Comparison of ENCODE assay signal across 15 cellular contexts in the genomic region with DNA sequence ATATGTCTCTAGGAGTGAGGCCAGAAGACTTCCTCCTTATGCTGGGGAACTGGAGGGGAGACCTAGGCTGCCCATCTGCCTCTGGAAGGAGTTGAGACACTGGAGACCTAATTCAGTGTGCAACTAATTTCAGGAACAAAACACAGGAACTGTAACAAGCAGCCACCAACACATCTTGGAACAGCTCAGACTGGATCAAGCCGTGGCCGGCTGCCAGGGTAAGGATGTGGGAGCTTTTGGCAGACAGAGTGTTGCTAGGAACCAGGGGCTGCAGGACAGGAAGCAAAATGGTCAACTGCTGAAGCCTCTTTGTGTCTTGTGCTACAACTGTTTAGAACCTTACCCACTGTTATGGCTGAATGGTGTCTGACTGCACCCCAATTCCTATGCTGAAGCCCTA. TPM values are rescaled to one million over a fixed set of nuclear protein-coding genes. Genes with fewer than 3 reads are reported as not detected.
A peak's percentile ranks its signal among the peaks of the same experiment; 100 is the strongest.
DNase-seq lines count a peak whose midpoint lies in the region; ATAC-seq and TF ChIP-seq lines count a peak whose summit lies in the region.
"Had no signal": no experiment of that assay in that cellular context is flagged by ENCODE, and none has a peak within 500 bp of the region (broad histone marks: within the 10 kb centered on the region; RNA-seq: fewer than 3 reads in every experiment).

No MANE protein-coding gene starts in this region.

- H3K14ac ChIP-seq in trophoblast cell (ENCODE audit: low read length) = no peak overlapping the region

- H3K79me2 ChIP-seq in trophoblast cell (ENCODE audit: control insufficient read depth, insufficient read depth, low read length, poor library complexity) (no peaks in the 10 kb centered on the region), hepatocyte (no peaks in the 10 kb centered on the region)

- no peaks in the 10 kb centered on the region for H3K79me1 ChIP-seq in trophoblast cell (ENCODE audit: low read length)

- 2 to 4% (median 4%) methylated on average over 2 of the region's 2 CpGs for WGBS in ovary, 3 donors
- WGBS in trophoblast cell (ENCODE audit: extremely low coverage, insufficient coverage, insufficient read length) = no CpG with 5 or more reads among the region's 2 CpGs
- 92% methylated on average over 2 of the region's 2 CpGs for WGBS in hepatocyte (ENCODE audit: low lambda C conversion rate, missing lambda C conversion rate)

- no peaks in the 10 kb centered on the region for H3K36me3 ChIP-seq in adipocyte (ENCODE audit: control insufficient read depth, insufficient read depth, low read length, severe bottlenecking)
- H3K36me3 ChIP-seq in ovary = no peaks in the 10 kb centered on the region
- H3K36me3 ChIP-seq in trophoblast cell (ENCODE audit: control insufficient read depth in 1 of 2, insufficient read depth in 2 of 2, low read length in 2 of 2) = no peaks in the 10 kb centered on the region
- no peaks in the 10 kb centered on the region for H3K36me3 ChIP-seq in hepatocyte (replicated peaks; ENCODE audit: insufficient read depth, low read depth)
- H3K36me3 ChIP-seq: BE2C, neural progenitor cell, upper lobe of right lung had no signal

- DNase-seq in C1 segment of cervical spinal cord (lab: John Stamatoyannopoulos, UW) (peak in 8 of 14 donors; percentile 4 to 63 (median 22)), adipocyte (ENCODE audit: low read depth) (peak; percentile 42), globus pallidus (ENCODE audit: low spot score) (peak; percentile 42), ovary (peak; percentile 63 to 82 (median 75)), trophoblast cell (no peak), iPS-NIHi11 (ENCODE audit: low spot score) (no peak), hepatocyte (ENCODE audit: low spot score) (no peak)
- DNase-seq: activated CD4-positive, CD25-positive, alpha-beta regulatory T cell; BE2C; NCI-H1105; PC-3; upper lobe of right lung had no signal

- H3K27ac ChIP-seq in ovary = no peak overlapping the region
- no peak overlapping the region for H3K27ac ChIP-seq in trophoblast cell (ENCODE audit: low read depth, low read length)
- H3K27ac ChIP-seq in hepatocyte = no peak overlapping the region
- H3K27ac ChIP-seq: coronary artery, neural progenitor cell, upper lobe of right lung had no signal

- H3K9me3 ChIP-seq in adipocyte (ENCODE audit: control insufficient read depth, low read length) (no peaks in the 10 kb centered on the region), ovary (no peaks in the 10 kb centered on the region), trophoblast cell (ENCODE audit: insufficient read depth, low read depth, low read length) (peaks cover 3% of the 10 kb centered on the region), hepatocyte (ENCODE audit: low read depth) (no peaks in the 10 kb centered on the region)
- H3K9me3 ChIP-seq: BE2C, upper lobe of right lung had no signal

- no peak for TF ChIP-seq POLR2A in ovary (IDR thresholded peaks at IDR 0.05)

- H2BK12ac ChIP-seq in trophoblast cell (ENCODE audit: low read length) = no peak overlapping the region

- H3K4me3 ChIP-seq in adipocyte (ENCODE audit: low read length) = no peak overlapping the region
- no peak overlapping the region for H3K4me3 ChIP-seq in ovary
- H3K4me3 ChIP-seq in trophoblast cell (ENCODE audit: low read depth, low read length) = no peak overlapping the region
- H3K4me3 ChIP-seq in hepatocyte = no peak overlapping the region
- H3K4me3 ChIP-seq: coronary artery, neural progenitor cell, upper lobe of right lung had no signal

- no peak overlapping the region for H3K18ac ChIP-seq in trophoblast cell (ENCODE audit: low read length)

- H4K8ac ChIP-seq in trophoblast cell (ENCODE audit: low read depth, low read length) = no peak overlapping the region

- intact Hi-C loops in ovary (cut with DNase I) = no loop called here

- no peaks in the 10 kb centered on the region for H3K27me3 ChIP-seq in adipocyte (replicated peaks; ENCODE audit: control insufficient read depth, insufficient read depth, low read length)
- H3K27me3 ChIP-seq in ovary = no peaks in the 10 kb centered on the region
- no peaks in the 10 kb centered on the region for H3K27me3 ChIP-seq in trophoblast cell (ENCODE audit: insufficient read depth, low read length)
- H3K27me3 ChIP-seq in hepatocyte = no peaks in the 10 kb centered on the region
- H3K27me3 ChIP-seq: BE2C, neural progenitor cell, upper lobe of right lung had no signal

- no peak overlapping the region for H2AK5ac ChIP-seq in trophoblast cell (ENCODE audit: low read length)

- TF ChIP-seq EP300 in ovary (IDR thresholded peaks at IDR 0.05) = no peak

- H3K9ac ChIP-seq in adipocyte (ENCODE audit: low read length) = no peak overlapping the region
- no peak overlapping the region for H3K9ac ChIP-seq in trophoblast cell (ENCODE audit: low read length)
- H3K9ac ChIP-seq: neural progenitor cell had no signal

- no peak for TF ChIP-seq CTCF in ovary (IDR thresholded peaks at IDR 0.05)
- TF ChIP-seq CTCF in hepatocyte (IDR thresholded peaks at IDR 0.05; ENCODE audit: poor library complexity) = no peak

- no peak overlapping the region for H2BK120ac ChIP-seq in trophoblast cell (ENCODE audit: insufficient read depth, low read length, poor library complexity)

- H3K4me1 ChIP-seq in adipocyte (ENCODE audit: control insufficient read depth, insufficient read depth, low read length) (no peaks in the 10 kb centered on the region), ovary (ENCODE audit: insufficient read depth) (no peaks in the 10 kb centered on the region), trophoblast cell (ENCODE audit: control insufficient read depth in 1 of 2, insufficient read depth in 2 of 2, low read length in 2 of 2) (no peaks in the 10 kb centered on the region), hepatocyte (ENCODE audit: insufficient read depth) (no peaks in the 10 kb centered on the region)
- H3K4me1 ChIP-seq: BE2C, neural progenitor cell, upper lobe of right lung had no signal

- H2AFZ ChIP-seq in trophoblast cell (ENCODE audit: insufficient read depth, low read length, poor library complexity) (no peak overlapping the region), hepatocyte (no peak overlapping the region)
- H2AFZ ChIP-seq: neural progenitor cell had no signal

- no peak for ATAC-seq in GM19463 (IDR thresholded peaks at IDR 0.05; ENCODE audit: unreplicated experiment)
- ATAC-seq: PC-3, upper lobe of right lung had no signal

- no peak overlapping the region for H4K12ac ChIP-seq in trophoblast cell (ENCODE audit: low read depth, low read length)

- no peak overlapping the region for H4K91ac ChIP-seq in trophoblast cell (ENCODE audit: low read depth, low read length)

- no peak overlapping the region for H2BK5ac ChIP-seq in trophoblast cell (ENCODE audit: low read depth, low read length, poor library complexity)

- H3K4ac ChIP-seq in trophoblast cell (ENCODE audit: low read depth, low read length) = no peak overlapping the region

- H3K23ac ChIP-seq in trophoblast cell (ENCODE audit: low read length) = no peak overlapping the region

- no peaks in the 10 kb centered on the region for H3K9me2 ChIP-seq in hepatocyte (replicated peaks; ENCODE audit: insufficient read depth)

- H3K4me2 ChIP-seq in trophoblast cell (ENCODE audit: low read length) (no peak overlapping the region), hepatocyte (no peak overlapping the region)
- H3K4me2 ChIP-seq: neural progenitor cell had no signal

- no peaks in the 10 kb centered on the region for H4K20me1 ChIP-seq in hepatocyte (ENCODE audit: insufficient read depth, poor library complexity, severe bottlenecking)

RNA-seq across cellular contexts. Expression of a gene that starts 16.3 kb away (rescaled TPM):
- under 1 TPM in 6 of 7 donors, not detected in 1; 0.08 to 0.38 (median 0.10) TPM for total RNA-seq in ovary
- polyA plus RNA-seq in ovary = under 1 TPM; 0.04 to 0.32 TPM
- polyA plus RNA-seq in trophoblast cell (2013) = not detected in 2 replicates
- not detected in 2 replicates for total RNA-seq in hepatocyte
- polyA plus RNA-seq in hepatocyte = not detected in 2 replicates
- total RNA-seq: PC-3, upper lobe of right lung had no signal

Comparison
In these comparisons a context has a peak if more than half of its experiments do, and no peak if none do; other contexts are left out.
1. DNase-seq: peak in C1 segment of cervical spinal cord (8 of 14), adipocyte (single experiment), globus pallidus (single experiment) and ovary (5 of 5); none in trophoblast cell (0 of 2), iPS-NIHi11 (single experiment) and hepatocyte (single experiment).